Comparison of ENCODE assay signal across 13 cellular contexts in the genomic region with DNA sequence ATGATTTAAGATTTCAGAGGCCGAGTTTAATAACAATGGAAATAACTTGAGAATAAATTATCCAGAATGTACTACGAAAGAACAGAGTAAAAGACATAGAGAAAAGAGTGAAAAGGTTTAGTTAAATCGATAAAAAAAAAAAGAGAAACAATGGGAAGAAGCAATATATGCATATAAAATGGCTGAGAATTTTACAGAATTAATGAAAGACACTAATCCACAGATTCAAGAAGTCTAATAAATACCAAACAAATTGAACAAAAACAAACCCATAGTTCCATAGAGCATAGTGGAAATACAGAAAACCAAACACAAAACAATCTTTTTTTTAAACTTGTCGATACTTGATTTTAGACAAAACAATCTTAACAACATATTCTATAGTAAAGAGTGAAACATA. TPM values are rescaled to one million over a fixed set of nuclear protein-coding genes. Genes with fewer than 3 reads are reported as not detected.
DNase-seq lines count a peak whose midpoint lies in the region; ATAC-seq and TF ChIP-seq lines count a peak whose summit lies in the region.
"Had no signal": no experiment of that assay in that cellular context is flagged by ENCODE, and none has a peak within 500 bp of the region (broad histone marks: within the 10 kb centered on the region; RNA-seq: fewer than 3 reads in every experiment).

No MANE protein-coding gene starts in this region.

- H3K4me1 Mint-ChIP-seq in activated CD4-positive, alpha-beta T cell treated with anti-CD3 and anti-CD28 coated beads for 36 hours, result peaks cover 30% of the 10 kb centered on the region
- peaks cover 32% of the 10 kb centered on the region for H3K4me1 Mint-ChIP-seq in neural progenitor cell

- CTCF ChIA-PET in activated CD4-positive, alpha-beta T cell treated with anti-CD3 and anti-CD28 coated beads for 36 hours (lab: Charles Lee), result interaction anchor here (1.0 to 1.8 kb wide), 4 partner anchors 52 to 234 kb away, joined by 3 to 7 read pairs (median 4); a partner anchor contains a TSS
- CTCF ChIA-PET in mammary epithelial cell (lab: Charles Lee; ENCODE audit: low non-redundant PET), result no interaction called here

- H3K9me3 ChIP-seq in Loucy (ENCODE audit: insufficient read depth, low read depth, low read length) (no peaks in the 10 kb centered on the region), mammary epithelial cell (replicated peaks; ENCODE audit: insufficient read depth, low read length) (no peaks in the 10 kb centered on the region), neural progenitor cell (ENCODE audit: low read depth) (no peaks in the 10 kb centered on the region)
- H3K9me3 ChIP-seq: ascending aorta had no signal

- intact Hi-C loops in activated CD4-positive, alpha-beta T cell treated with anti-CD3 and anti-CD28 coated beads for 36 hours (cut with DNase I, micrococcal nuclease), result loop anchor here (10.0 kb wide), 2 partner anchors 101 to 569 kb away; a partner anchor contains a TSS
- intact Hi-C loops in mammary epithelial cell (cut with micrococcal nuclease), result no loop called here

- no peaks in the 10 kb centered on the region for H3K27me3 Mint-ChIP-seq in activated CD4-positive, alpha-beta T cell treated with anti-CD3 and anti-CD28 coated beads for 36 hours
- no peaks in the 10 kb centered on the region for H3K27me3 Mint-ChIP-seq in neural progenitor cell (ENCODE audit: insufficient read depth, low read depth)

- H3K27ac Mint-ChIP-seq in activated CD4-positive, alpha-beta T cell treated with anti-CD3 and anti-CD28 coated beads for 36 hours, result no peak overlapping the region
- no peak overlapping the region for H3K27ac Mint-ChIP-seq in neural progenitor cell

- H3K36me3 Mint-ChIP-seq in activated CD4-positive, alpha-beta T cell treated with anti-CD3 and anti-CD28 coated beads for 36 hours (ENCODE audit: low read depth), result peaks cover 6% of the 10 kb centered on the region
- H3K36me3 Mint-ChIP-seq in neural progenitor cell, result no peaks in the 10 kb centered on the region

- no peak overlapping the region for H2AFZ ChIP-seq in Loucy (ENCODE audit: low read length)
- no peak overlapping the region for H2AFZ ChIP-seq in mammary epithelial cell (ENCODE audit: low read depth, low read length)
- no peak overlapping the region for H2AFZ ChIP-seq in neural progenitor cell (replicated peaks)

- no peaks in the 10 kb centered on the region for H3K9me3 Mint-ChIP-seq in activated CD4-positive, alpha-beta T cell treated with anti-CD3 and anti-CD28 coated beads for 36 hours (ENCODE audit: low read depth)
- H3K9me3 Mint-ChIP-seq in neural progenitor cell, result no peaks in the 10 kb centered on the region

- no peak for TF ChIP-seq CTCF in Loucy (conservative IDR thresholded peaks at IDR 0.05; ENCODE audit: low read length)
- no peak for TF ChIP-seq CTCF in mammary epithelial cell (conservative IDR thresholded peaks at IDR 0.05 in 1 of 2, IDR thresholded peaks at IDR 0.05 in 1 of 2; ENCODE audit: extremely low read depth in 1 of 2, insufficient read depth in 1 of 2, low read depth in 1 of 2, low read length in 2 of 2)
- no peak for TF ChIP-seq CTCF in neural progenitor cell (IDR thresholded peaks at IDR 0.05)

- in situ Hi-C loops in mammary epithelial cell (cut with MboI; ENCODE audit: low sequenced_read_pairs in 2 of 2), result no loop called here

- DNase-seq in activated CD4-positive, alpha-beta T cell treated with anti-CD3 and anti-CD28 coated beads for 36 hours, result no peak
- DNase-seq in activated CD4-positive, alpha-beta T cell treated with anti-CD3 and anti-CD28 coated beads for 4 hours, result no peak
- DNase-seq in mammary epithelial cell (no peak), neural progenitor cell (ENCODE audit: low spot score) (no peak), ureter (ENCODE audit: low spot score) (no peak), NCI-H2107 treated with DMSO at 0.1 percent for 48 hours (lab: John Stamatoyannopoulos, UW; ENCODE audit: unreplicated experiment) (no peak)
- DNase-seq: activated CD4-positive, alpha-beta T cell treated with anti-CD3 and anti-CD28 coated beads for 1 hour; NCI-H446 treated with DMSO at 0.1 percent for 48 hours; stimulated activated CD4-positive, alpha-beta T cell treated with anti-CD3 and anti-CD28 coated beads, Interleukin-15, amount 100 ng/mL, for 24 hours; stimulated activated naive CD4-positive, alpha-beta T cell treated with Interleukin-2 at 50 U/mL for 16 hours had no signal

- H3K9ac ChIP-seq in Loucy (ENCODE audit: low read depth, low read length, poor library complexity, severe bottlenecking) (peak overlapping the region; percentile 96), mammary epithelial cell (ENCODE audit: insufficient read depth, low read length) (no peak overlapping the region), neural progenitor cell (no peak overlapping the region)

- no peaks in the 10 kb centered on the region for H3K36me3 ChIP-seq in Loucy (ENCODE audit: insufficient read depth, low read length)
- no peaks in the 10 kb centered on the region for H3K36me3 ChIP-seq in mammary epithelial cell (ENCODE audit: insufficient read depth, low read length)
- no peaks in the 10 kb centered on the region for H3K36me3 ChIP-seq in neural progenitor cell

- H3K9me2 ChIP-seq in Loucy (replicated peaks; ENCODE audit: low read depth, low read length), result no peaks in the 10 kb centered on the region

- H3K27me3 ChIP-seq in Loucy (ENCODE audit: insufficient read depth, low read length, poor library complexity, severe bottlenecking), result no peaks in the 10 kb centered on the region
- H3K27me3 ChIP-seq in mammary epithelial cell (ENCODE audit: insufficient read depth, low read length), result no peaks in the 10 kb centered on the region
- H3K27me3 ChIP-seq in neural progenitor cell, result no peaks in the 10 kb centered on the region
- H3K27me3 ChIP-seq: ascending aorta had no signal

- BruUV-seq in mammary epithelial cell (replicated peaks; lab: Mats Ljungman, UMichigan), result no TSS peak

- peak overlapping the region; percentile 94 for H3K4me2 ChIP-seq in Loucy (ENCODE audit: low read depth, low read length, poor library complexity, severe bottlenecking)
- peak overlapping the region; percentile 91 for H3K4me2 ChIP-seq in mammary epithelial cell (ENCODE audit: insufficient read depth, low read depth, low read length)
- H3K4me2 ChIP-seq in neural progenitor cell, result peak overlapping the region; percentile 97

- dilution Hi-C loops in mammary epithelial cell (cut with HindIII; ENCODE audit: low sequenced_read_pairs), result loop anchor here (5.0 kb wide), 2 partner anchors 37 to 107 kb away; no protein-coding TSS in a partner anchor

- H3K79me2 ChIP-seq in Loucy (ENCODE audit: insufficient read depth, low read length) (peaks cover 96% of the 10 kb centered on the region), mammary epithelial cell (ENCODE audit: insufficient read depth, low read length) (peaks cover 96% of the 10 kb centered on the region), neural progenitor cell (ENCODE audit: low read depth) (peaks cover 95% of the 10 kb centered on the region)

- POLR2A ChIA-PET in activated CD4-positive, alpha-beta T cell treated with anti-CD3 and anti-CD28 coated beads for 36 hours (lab: Charles Lee), result interaction anchor here (1.2 kb wide), 1 partner anchor 10 kb away, joined by 4 read pairs; no protein-coding TSS in a partner anchor

- no peak for ATAC-seq in activated CD4-positive, alpha-beta T cell treated with anti-CD3 and anti-CD28 coated beads for 36 hours
- ATAC-seq in HG02884 (IDR thresholded peaks at IDR 0.05; ENCODE audit: unreplicated experiment), result no peak

- H3K4me3 ChIP-seq in Loucy (ENCODE audit: low read length, poor library complexity, severe bottlenecking) (peak overlapping the region; percentile 94), mammary epithelial cell (replicated peaks in 1 of 3; ENCODE audit: insufficient read depth in 1 of 3, low read depth in 2 of 3, low read length in 3 of 3) (peak overlapping the region in 1 of 3 experiments; percentile 99), neural progenitor cell (peak overlapping the region; percentile 97)

- peak overlapping the region; percentile 100 for H3K4me3 Mint-ChIP-seq in activated CD4-positive, alpha-beta T cell treated with anti-CD3 and anti-CD28 coated beads for 36 hours
- H3K4me3 Mint-ChIP-seq in neural progenitor cell, result peak overlapping the region; percentile 100

- H3F3A ChIP-seq in Loucy (ENCODE audit: low read depth) (no peaks in the 10 kb centered on the region), neural progenitor cell (ENCODE audit: low read depth) (peaks cover 18% of the 10 kb centered on the region)

- WGBS in mammary epithelial cell (ENCODE audit: low coverage, missing lambda C conversion rate), result 95% methylated on average over 4 of the region's 4 CpGs

- H3K4me1 ChIP-seq in Loucy (ENCODE audit: insufficient read depth, low read length, poor library complexity, severe bottlenecking) (peaks cover 36% of the 10 kb centered on the region), mammary epithelial cell (ENCODE audit: insufficient read depth, low read length) (peaks cover 13% of the 10 kb centered on the region), neural progenitor cell (peaks cover 32% of the 10 kb centered on the region)

- peaks cover 20% of the 10 kb centered on the region for H4K20me1 ChIP-seq in Loucy (ENCODE audit: insufficient read depth, low read length, poor library complexity, severe bottlenecking)
- no peaks in the 10 kb centered on the region for H4K20me1 ChIP-seq in mammary epithelial cell (ENCODE audit: insufficient read depth, low read length)
- H4K20me1 ChIP-seq in neural progenitor cell (ENCODE audit: low read depth), result peaks cover 30% of the 10 kb centered on the region

- H3K27ac ChIP-seq in mammary epithelial cell (ENCODE audit: insufficient read depth, low read depth, low read length) (no peak overlapping the region), neural progenitor cell (no peak overlapping the region)

RNA-seq across cellular contexts. Expression of a gene that starts 1.7 kb away (rescaled TPM):
- total RNA-seq in activated CD4-positive, alpha-beta T cell treated with anti-CD3 and anti-CD28 coated beads for 36 hours, result 100 to 1,000 TPM; 111 to 156 TPM
- 10 to 100 TPM; 43.2 to 90.0 TPM for total RNA-seq in mammary epithelial cell
- 64.8 TPM for polyA plus RNA-seq in mammary epithelial cell
- 50.1 TPM for polyA minus RNA-seq in mammary epithelial cell
- total RNA-seq in neural progenitor cell (ENCODE audit: low replicate concordance), result 106 and 184 TPM in 2 replicates
- total RNA-seq in ureter, result 122 TPM

RNA-seq across cellular contexts. Expression of a gene that starts 2.0 kb away (rescaled TPM):
- 10 to 100 TPM; 24.6 to 30.2 TPM for total RNA-seq in activated CD4-positive, alpha-beta T cell treated with anti-CD3 and anti-CD28 coated beads for 36 hours
- total RNA-seq in mammary epithelial cell (10 to 100 TPM; 46.9 to 47.2 TPM), neural progenitor cell (ENCODE audit: low replicate concordance) (46.6 and 49.2 TPM in 2 replicates), ureter (44.7 TPM)
- polyA plus RNA-seq in mammary epithelial cell, result 23.4 TPM
- 29.1 TPM for polyA minus RNA-seq in mammary epithelial cell
